18 cellular contexts compared by ENCODE assay signal in genomic region chr9:121835581-121836381, GRCh38.
"Had no signal": no experiment of that assay in that cellular context is flagged by ENCODE, and none has a peak within 500 bp of the region (broad histone marks: within the 10 kb centered on the region; RNA-seq: fewer than 3 reads in every experiment).

No MANE protein-coding gene starts in this region.

- H3K9me3 ChIP-seq: heart left ventricle, neutrophil, tibial nerve had no signal

- DNase-seq: activated CD4-positive, alpha-beta T cell treated with anti-CD3 and anti-CD28 coated beads, Interleukin-2, amount 50 U/mL, for 48 hours; activated effector memory CD4-positive, alpha-beta T cell treated with anti-CD3 and anti-CD28 coated beads, Interleukin-2, amount 50 U/mL, for 16 hours; activated naive CD8-positive, alpha-beta T cell treated with anti-CD3 and anti-CD28 coated beads for 36 hours; activated T-cell treated with anti-CD3 and anti-CD28 coated beads, Interleukin-2, amount 50 U/mL, for 48 hours; brain microvascular endothelial cell; naive thymus-derived CD8-positive, alpha-beta T cell; retina; stimulated activated CD4-positive, alpha-beta T cell treated with anti-CD3 and anti-CD28 coated beads, Interleukin-4, amount 100 ng/mL, for 24 hours; stimulated activated naive CD4-positive, alpha-beta T cell; substantia nigra; T-helper 17 cell; WERI-Rb-1 had no signal

- FAIRE-seq: frontal cortex had no signal

- H3K27ac ChIP-seq: brain microvascular endothelial cell, heart left ventricle, neutrophil, skin epidermis, tibial nerve, WERI-Rb-1 had no signal

- H3K36me3 ChIP-seq: brain microvascular endothelial cell, heart left ventricle, neutrophil, tibial nerve, WERI-Rb-1 had no signal

- H3K4me1 ChIP-seq: tibial nerve had no signal

- H3K4me3 ChIP-seq: heart left ventricle, skin epidermis, tibial nerve had no signal

- H3K27me3 ChIP-seq: brain microvascular endothelial cell, heart left ventricle, neutrophil, tibial nerve had no signal

- ATAC-seq: heart left ventricle; left lobe of liver; naive thymus-derived CD8-positive, alpha-beta T cell; T-helper 17 cell had no signal
